ENCODE assay signal across 17 cellular contexts in the genomic region with DNA sequence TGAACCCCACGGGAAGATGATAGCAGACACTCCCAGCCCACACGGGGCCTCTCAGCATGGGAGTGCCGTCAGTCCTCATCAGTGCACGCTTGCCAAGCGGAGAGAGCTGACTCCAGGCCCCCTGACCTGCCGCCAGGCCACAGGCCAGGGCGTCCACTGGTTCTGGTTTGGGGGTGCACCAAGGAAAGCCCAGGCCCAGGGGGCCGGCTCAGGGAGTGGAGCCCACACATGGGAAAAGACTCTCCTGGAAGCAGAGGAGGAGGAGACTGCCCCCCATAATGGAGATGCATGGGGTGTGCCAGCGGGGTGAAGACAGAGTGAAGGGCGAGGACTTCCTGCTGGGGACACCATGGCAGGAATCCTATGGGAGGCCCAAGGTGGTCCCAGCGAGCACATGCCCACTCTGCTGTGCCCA. TPM values are rescaled to one million over a fixed set of nuclear protein-coding genes. Genes with fewer than 3 reads are reported as not detected.
DNase-seq lines count a peak whose midpoint lies in the region; ATAC-seq and TF ChIP-seq lines count a peak whose summit lies in the region.
"Had no signal": no experiment of that assay in that cellular context is flagged by ENCODE, and none has a peak within 500 bp of the region (broad histone marks: within the 10 kb centered on the region; RNA-seq: fewer than 3 reads in every experiment).

No MANE protein-coding gene starts in this region.

- no peak for ATAC-seq in GM18858 (IDR thresholded peaks at IDR 0.05; ENCODE audit: unreplicated experiment)

- H3K4me3 ChIP-seq in spleen, result no peak overlapping the region
- H3K4me3 ChIP-seq: GM23248 had no signal

- intact Hi-C loops in activated CD4-positive, alpha-beta memory T cell treated with anti-CD3 and anti-CD28 coated beads for 36 hours (cut with micrococcal nuclease), result loop anchor here (10.0 kb wide), 1 partner anchor 235 kb away; a partner anchor contains a TSS
- intact Hi-C loops in spleen (cut with DNase I; ENCODE audit: low total_unique reads), result no loop called here

- WGBS in spleen, 5 donors, result 92 to 94% (median 94%) methylated on average over 10 to 11 of the region's 11 CpGs

- peaks cover 49% of the 10 kb centered on the region for H3K4me1 Mint-ChIP-seq in activated CD4-positive, alpha-beta memory T cell treated with anti-CD3 and anti-CD28 coated beads for 36 hours (ENCODE audit: low read depth)
- H3K4me1 Mint-ChIP-seq in activated CD4-positive, alpha-beta memory T cell treated with anti-CD3 and anti-CD28 coated beads, Interleukin-2, amount 10 ng/mL, durations not matched to agents 7 days and 5 days, result peaks cover 72% of the 10 kb centered on the region

- no peaks in the 10 kb centered on the region for H3K9me3 Mint-ChIP-seq in activated CD4-positive, alpha-beta memory T cell treated with anti-CD3 and anti-CD28 coated beads for 36 hours
- H3K9me3 Mint-ChIP-seq in activated CD4-positive, alpha-beta memory T cell treated with anti-CD3 and anti-CD28 coated beads, Interleukin-2, amount 10 ng/mL, durations not matched to agents 7 days and 5 days, result no peaks in the 10 kb centered on the region
- H3K9me3 Mint-ChIP-seq: CD8-positive, alpha-beta memory T cell had no signal

- no peak for TF ChIP-seq POLR2A in spleen (IDR thresholded peaks at IDR 0.05)

- H3K27ac ChIP-seq in angular gyrus (ENCODE audit: low read depth, low read length) (peak overlapping the region; percentile 24), spleen (no peak overlapping the region)
- H3K27ac ChIP-seq: 22Rv1, GM23248 had no signal

- H3K4me1 ChIP-seq in spleen, result peaks cover 13 to 57% (median 35%) of the 10 kb centered on the region in 6 donors

- peaks cover 0 to 92% (median 65%) of the 10 kb centered on the region in 6 donors for H3K36me3 ChIP-seq in spleen

- no peaks in the 10 kb centered on the region for H3K9me3 ChIP-seq in spleen

- no peaks in the 10 kb centered on the region for H3K27me3 ChIP-seq in spleen (replicated peaks in 1 of 7)

- H3K27me3 Mint-ChIP-seq in activated CD4-positive, alpha-beta memory T cell treated with anti-CD3 and anti-CD28 coated beads for 36 hours, result no peaks in the 10 kb centered on the region
- H3K27me3 Mint-ChIP-seq in activated CD4-positive, alpha-beta memory T cell treated with anti-CD3 and anti-CD28 coated beads, Interleukin-2, amount 10 ng/mL, durations not matched to agents 7 days and 5 days, result no peaks in the 10 kb centered on the region

- TF ChIP-seq CTCF in spleen (IDR thresholded peaks at IDR 0.05 in 8 of 11, conservative IDR thresholded peaks at IDR 0.05 in 3 of 11), result no peak

- no peak overlapping the region for H3K27ac Mint-ChIP-seq in activated CD4-positive, alpha-beta memory T cell treated with anti-CD3 and anti-CD28 coated beads for 36 hours
- H3K27ac Mint-ChIP-seq in activated CD4-positive, alpha-beta memory T cell treated with anti-CD3 and anti-CD28 coated beads, Interleukin-2, amount 10 ng/mL, durations not matched to agents 7 days and 5 days, result no peak overlapping the region

- peak; percentile 6 for DNase-seq in activated CD4-positive, alpha-beta memory T cell treated with anti-CD3 and anti-CD28 coated beads for 36 hours
- DNase-seq in activated CD4-positive, alpha-beta memory T cell treated with anti-CD3 and anti-CD28 coated beads, Interleukin-2, amount 10 ng/mL, durations not matched to agents 7 days and 5 days, result no peak
- DNase-seq in iPS-NIHi11 (ENCODE audit: low spot score) (peak; percentile 4), spleen (peak; percentile 64), NCI-H1105 (lab: John Stamatoyannopoulos, UW) (no peak), COR-L47 (lab: John Stamatoyannopoulos, UW) (no peak)
- DNase-seq: CD8-positive, alpha-beta memory T cell; DMS 273 treated with DMSO at 0.1 percent for 48 hours; GM23248; NCI-H1048; NCI-H1694; NCI-H446; NCI-H774 had no signal

- POLR2A ChIA-PET in activated CD4-positive, alpha-beta memory T cell treated with anti-CD3 and anti-CD28 coated beads for 36 hours (lab: Charles Lee), result no interaction called here
- POLR2A ChIA-PET in activated CD4-positive, alpha-beta memory T cell treated with anti-CD3 and anti-CD28 coated beads, Interleukin-2, amount 10 ng/mL, durations not matched to agents 7 days and 5 days (lab: Charles Lee), result no interaction called here

- peaks cover 47% of the 10 kb centered on the region for H3K36me3 Mint-ChIP-seq in activated CD4-positive, alpha-beta memory T cell treated with anti-CD3 and anti-CD28 coated beads for 36 hours
- peaks cover 85% of the 10 kb centered on the region for H3K36me3 Mint-ChIP-seq in activated CD4-positive, alpha-beta memory T cell treated with anti-CD3 and anti-CD28 coated beads, Interleukin-2, amount 10 ng/mL, durations not matched to agents 7 days and 5 days (ENCODE audit: low read depth)

- H3K4me3 Mint-ChIP-seq in activated CD4-positive, alpha-beta memory T cell treated with anti-CD3 and anti-CD28 coated beads for 36 hours, result no peak overlapping the region
- H3K4me3 Mint-ChIP-seq in activated CD4-positive, alpha-beta memory T cell treated with anti-CD3 and anti-CD28 coated beads, Interleukin-2, amount 10 ng/mL, durations not matched to agents 7 days and 5 days, result no peak overlapping the region

- CTCF ChIA-PET in activated CD4-positive, alpha-beta memory T cell treated with anti-CD3 and anti-CD28 coated beads for 36 hours (lab: Charles Lee), result no interaction called here
- CTCF ChIA-PET in activated CD4-positive, alpha-beta memory T cell treated with anti-CD3 and anti-CD28 coated beads, Interleukin-2, amount 10 ng/mL, durations not matched to agents 7 days and 5 days (lab: Charles Lee), result no interaction called here

RNA-seq across cellular contexts. Expression of a gene that starts 6.4 kb away (rescaled TPM):
- total RNA-seq in activated CD4-positive, alpha-beta memory T cell treated with anti-CD3 and anti-CD28 coated beads for 36 hours, result 10 to 100 TPM; 33.6 to 34.9 TPM
- total RNA-seq in activated CD4-positive, alpha-beta memory T cell treated with anti-CD3 and anti-CD28 coated beads, Interleukin-2, amount 10 ng/mL, durations not matched to agents 7 days and 5 days, result 10 to 100 TPM; 63.7 to 69.0 TPM
- total RNA-seq in spleen, result 10 to 100 TPM; 33.4 to 49.4 (median 39.8) TPM
- polyA plus RNA-seq in spleen, result 10 to 100 TPM; 14.1 to 26.8 (median 20.7) TPM

RNA-seq across cellular contexts. Expression of a gene that starts 16.4 kb away (rescaled TPM):
- total RNA-seq in activated CD4-positive, alpha-beta memory T cell treated with anti-CD3 and anti-CD28 coated beads for 36 hours, result 1 to 10 TPM; 1.5 to 1.6 TPM
- 1 to 10 TPM; 2.8 to 3.8 TPM for total RNA-seq in activated CD4-positive, alpha-beta memory T cell treated with anti-CD3 and anti-CD28 coated beads, Interleukin-2, amount 10 ng/mL, durations not matched to agents 7 days and 5 days
- total RNA-seq in spleen, result 1 to 10 TPM; 3.5 to 7.1 (median 5.4) TPM
- polyA plus RNA-seq in spleen, result 1 to 10 TPM in 1 of 3 donors, under 1 TPM in 2; 0.36 to 4.0 (median 0.96) TPM
- total RNA-seq: Daoy, GM23248 had no signal

Comparison
In these comparisons a context has a peak if more than half of its experiments do, and no peak if none do; other contexts are left out.
1. DNase-seq: peak in activated CD4-positive, alpha-beta memory T cell treated with anti-CD3 and anti-CD28 coated beads for 36 hours (single experiment), iPS-NIHi11 (single experiment) and spleen (single experiment); none in activated CD4-positive, alpha-beta memory T cell treated with anti-CD3 and anti-CD28 coated beads, Interleukin-2, amount 10 ng/mL, durations not matched to agents 7 days and 5 days (single experiment), NCI-H1105 (single experiment) and COR-L47 (single experiment).